Comparison of ENCODE assay signal across 14 cellular contexts in genomic region chr5:86118542-86118941, GRCh38.
DNase-seq lines count a peak whose midpoint lies in the region; ATAC-seq, FAIRE-seq and TF ChIP-seq lines count a peak whose summit lies in the region.
"Had no signal": no experiment of that assay in that cellular context is flagged by ENCODE, and none has a peak within 500 bp of the region (broad histone marks: within the 10 kb centered on the region; RNA-seq: fewer than 3 reads in every experiment).

No MANE protein-coding gene starts in this region.

- in situ Hi-C loops in HepG2 (cut with HindIII; ENCODE audit: extremely low pct_ligation_motif_present, low pct_unique_long_range_greater_than_20kb): no loop called here

- H3K27me3 ChIP-seq in HepG2 (ENCODE audit: control insufficient read depth in 1 of 2, insufficient read depth in 2 of 2, low read length in 2 of 2): no peaks in the 10 kb centered on the region
- H3K27me3 ChIP-seq in right lobe of liver: no peaks in the 10 kb centered on the region
- H3K27me3 ChIP-seq: tibial nerve had no signal

- no peak for TF ChIP-seq POLR2A in HepG2 (IDR thresholded peaks at IDR 0.05; ENCODE audit: insufficient read depth in 1 of 2, low read depth in 2 of 2, low read length in 2 of 2)
- no peak for TF ChIP-seq POLR2A in right lobe of liver (IDR thresholded peaks at IDR 0.05)

- H2AFZ ChIP-seq in HepG2 (ENCODE audit: low read length): no peak overlapping the region

- no peaks in the 10 kb centered on the region for H3K79me2 ChIP-seq in HepG2 (ENCODE audit: insufficient read depth, low read length)

- POLR2A ChIA-PET in HepG2 (lab: Yijun Ruan, JAX): no interaction called here
- POLR2A ChIA-PET in RWPE1 (lab: Yijun Ruan, JAX; ENCODE audit: low non-redundant PET): no interaction called here

- no peaks in the 10 kb centered on the region for H4K20me1 ChIP-seq in HepG2 (ENCODE audit: insufficient read depth, low read length)

- H3K9me3 ChIP-seq in HepG2 (ENCODE audit: low read length) (no peaks in the 10 kb centered on the region), right lobe of liver (no peaks in the 10 kb centered on the region)
- H3K9me3 ChIP-seq: ovary, tibial nerve had no signal

- intact Hi-C loops in HepG2 (cut with micrococcal nuclease; ENCODE audit: unreplicated experiment): no loop called here
- intact Hi-C loops in right lobe of liver (cut with DNase I): no loop called here
- intact Hi-C loops in posterior vena cava (cut with DNase I): no loop called here

- H3K9ac ChIP-seq in HepG2 (ENCODE audit: insufficient read depth, low read depth, low read length): no peak overlapping the region

- TF ChIP-seq CTCF in HepG2 (CRISPR knock-in tag; IDR thresholded peaks at IDR 0.05) (no peak), right lobe of liver (IDR thresholded peaks at IDR 0.05) (no peak), RWPE1 (conservative IDR thresholded peaks at IDR 0.05; ENCODE audit: low read depth) (0 out of 2 replicates have a peak, but pooled peaks have one; percentile 16)

- BruUV-seq in HepG2 (replicated peaks; lab: Mats Ljungman, UMichigan): no TSS peak

- FAIRE-seq in HepG2 (lab: Jason Lieb, UNC) (no peak), urothelium cell line (lab: Jason Lieb, UNC) (no peak)

- H3K4me3 ChIP-seq in HepG2 (replicated peaks in 1 of 3; ENCODE audit: insufficient read depth in 1 of 3, low read depth in 2 of 3, low read length in 3 of 3) (no peak overlapping the region), right lobe of liver (no peak overlapping the region)
- H3K4me3 ChIP-seq: ovary, tibial nerve had no signal

- H3K4me1 ChIP-seq in HepG2 (ENCODE audit: insufficient read depth, low read length) (no peaks in the 10 kb centered on the region), right lobe of liver (no peaks in the 10 kb centered on the region)
- H3K4me1 ChIP-seq: tibial nerve had no signal

- ATAC-seq in HepG2 (peak; percentile 58; the same call in 1 of the 3 replicates), right lobe of liver (no peak), HG03378 (IDR thresholded peaks at IDR 0.05; ENCODE audit: unreplicated experiment) (peak; percentile 64), HG02623 (IDR thresholded peaks at IDR 0.05; ENCODE audit: unreplicated experiment) (no peak)

- H3K36me3 ChIP-seq in HepG2 (replicated peaks in 1 of 2; ENCODE audit: control insufficient read depth in 1 of 2, insufficient read depth in 2 of 2, low read length in 2 of 2) (no peaks in the 10 kb centered on the region), right lobe of liver (no peaks in the 10 kb centered on the region)
- H3K36me3 ChIP-seq: ovary, tibial nerve had no signal

- 0% methylated on average over 1 of the region's 1 CpG for WGBS in HepG2 (ENCODE audit: low lambda C conversion rate)
- WGBS in right lobe of liver (ENCODE audit: insufficient coverage, low coverage, low lambda C conversion rate, missing lambda C conversion rate): 9% methylated on average over 1 of the region's 1 CpG

- no peak overlapping the region for H3K27ac ChIP-seq in HepG2 (ENCODE audit: extremely low read length, insufficient read depth, low read length)
- H3K27ac ChIP-seq in right lobe of liver: no peak overlapping the region
- no peak overlapping the region for H3K27ac ChIP-seq in RWPE1
- H3K27ac ChIP-seq: ovary, tibial nerve had no signal

- CTCF ChIA-PET in HepG2 (lab: Yijun Ruan, JAX; ENCODE audit: low intra/inter-chr PET ratio, low total read pairs) (no interaction called here), RWPE1 (lab: Yijun Ruan, JAX) (interaction anchor here (0.6 kb wide), 2 partner anchors 9 to 1574 kb away, joined by 3 read pairs; no protein-coding TSS in a partner anchor)

- DNase-seq in HepG2 (ENCODE audit: low spot score) (peak; percentile 3), right lobe of liver (no peak), RWPE1 (ENCODE audit: low spot score) (peak; percentile 12), urothelium cell line (ENCODE audit: low spot score) (peak; percentile 4), epidermal melanocyte (ENCODE audit: insufficient read length, low spot score) (no peak), posterior vena cava (ENCODE audit: low spot score) (no peak)
- DNase-seq: activated CD4-positive, alpha-beta T cell treated with anti-CD3 and anti-CD28 coated beads, Interleukin-2, amount 10 ng/mL, durations not matched to agents 7 days and 5 days; activated effector memory CD4-positive, alpha-beta T cell treated with anti-CD3 and anti-CD28 coated beads, Interleukin-2, amount 50 U/mL, for 16 hours; NCI-H1694 treated with DMSO at 0.1 percent for 48 hours; ovary; SIG-M5 had no signal

- no peak for TF ChIP-seq RAD21 in HepG2 (CRISPR knock-in tag; IDR thresholded peaks at IDR 0.05)

- no peak overlapping the region for H3K4me2 ChIP-seq in HepG2 (ENCODE audit: low read depth, low read length)

- TF ChIP-seq EP300 in HepG2 (IDR thresholded peaks at IDR 0.05; ENCODE audit: low read depth in 2 of 2, low read length in 2 of 2): no peak
- no peak for TF ChIP-seq EP300 in HepG2 (CRISPR knock-in tag; IDR thresholded peaks at IDR 0.05; ENCODE audit: borderline replicate concordance)

TF ChIP-seq in HepG2, 621 proteins besides CTCF, POLR2A, EP300 and RAD21:
- no peak for TF ChIP-seq THAP11 (CRISPR knock-in tag; IDR thresholded peaks at IDR 0.05)
- TF ChIP-seq ZNF720 (CRISPR knock-in tag; IDR thresholded peaks at IDR 0.05): no peak
- TF ChIP-seq KAT8 (CRISPR knock-in tag; IDR thresholded peaks at IDR 0.05): no peak
- TF ChIP-seq TBL1XR1 (IDR thresholded peaks at IDR 0.05; ENCODE audit: borderline replicate concordance, low read length, partially characterized antibody): no peak
- TF ChIP-seq SIX4 (CRISPR knock-in tag; IDR thresholded peaks at IDR 0.05): no peak
- TF ChIP-seq PCBP1 (IDR thresholded peaks at IDR 0.05; ENCODE audit: borderline replicate concordance, low read depth, low read length): no peak
- TF ChIP-seq KLF15 (CRISPR knock-in tag; IDR thresholded peaks at IDR 0.05; ENCODE audit: borderline replicate concordance): no peak
- TF ChIP-seq HIVEP1 (CRISPR knock-in tag; IDR thresholded peaks at IDR 0.05): no peak
- TF ChIP-seq POLR2AphosphoS2 (IDR thresholded peaks at IDR 0.05; ENCODE audit: low read depth, low read length): no peak
- TF ChIP-seq ZZZ3 (CRISPR knock-in tag; IDR thresholded peaks at IDR 0.05; ENCODE audit: borderline replicate concordance): no peak
- TF ChIP-seq TARDBP (CRISPR knock-in tag; IDR thresholded peaks at IDR 0.05): no peak
- TF ChIP-seq ZNF878 (CRISPR knock-in tag; IDR thresholded peaks at IDR 0.05): no peak
- TF ChIP-seq, protein P1, sequence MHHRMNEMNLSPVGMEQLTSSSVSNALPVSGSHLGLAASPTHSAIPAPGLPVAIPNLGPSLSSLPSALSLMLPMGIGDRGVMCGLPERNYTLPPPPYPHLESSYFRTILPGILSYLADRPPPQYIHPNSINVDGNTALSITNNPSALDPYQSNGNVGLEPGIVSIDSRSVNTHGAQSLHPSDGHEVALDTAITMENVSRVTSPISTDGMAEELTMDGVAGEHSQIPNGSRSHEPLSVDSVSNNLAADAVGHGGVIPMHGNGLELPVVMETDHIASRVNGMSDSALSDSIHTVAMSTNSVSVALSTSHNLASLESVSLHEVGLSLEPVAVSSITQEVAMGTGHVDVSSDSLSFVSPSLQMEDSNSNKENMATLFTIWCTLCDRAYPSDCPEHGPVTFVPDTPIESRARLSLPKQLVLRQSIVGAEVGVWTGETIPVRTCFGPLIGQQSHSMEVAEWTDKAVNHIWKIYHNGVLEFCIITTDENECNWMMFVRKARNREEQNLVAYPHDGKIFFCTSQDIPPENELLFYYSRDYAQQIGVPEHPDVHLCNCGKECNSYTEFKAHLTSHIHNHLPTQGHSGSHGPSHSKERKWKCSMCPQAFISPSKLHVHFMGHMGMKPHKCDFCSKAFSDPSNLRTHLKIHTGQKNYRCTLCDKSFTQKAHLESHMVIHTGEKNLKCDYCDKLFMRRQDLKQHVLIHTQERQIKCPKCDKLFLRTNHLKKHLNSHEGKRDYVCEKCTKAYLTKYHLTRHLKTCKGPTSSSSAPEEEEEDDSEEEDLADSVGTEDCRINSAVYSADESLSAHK (CRISPR knock-in tag; IDR thresholded peaks at IDR 0.05; ENCODE audit: borderline replicate concordance): no peak
- TF ChIP-seq NPAS2 (CRISPR knock-in tag; IDR thresholded peaks at IDR 0.05; ENCODE audit: borderline replicate concordance): no peak
- TF ChIP-seq RBM39 (IDR thresholded peaks at IDR 0.05; ENCODE audit: low read depth, low read length, poor library complexity, severe bottlenecking): no peak

Comparison
In these comparisons a context has a peak if more than half of its experiments do, and no peak if none do; other contexts are left out.
1. ATAC-seq: peak in HepG2 (single experiment) and HG03378 (single experiment); none in right lobe of liver (0 of 4) and HG02623 (single experiment).
2. DNase-seq: peak in HepG2 (single experiment), RWPE1 (single experiment) and urothelium cell line (single experiment); none in right lobe of liver (0 of 3), epidermal melanocyte (single experiment) and posterior vena cava (single experiment).